Comparison of ENCODE assay signal across 25 cellular contexts in the genomic region with DNA sequence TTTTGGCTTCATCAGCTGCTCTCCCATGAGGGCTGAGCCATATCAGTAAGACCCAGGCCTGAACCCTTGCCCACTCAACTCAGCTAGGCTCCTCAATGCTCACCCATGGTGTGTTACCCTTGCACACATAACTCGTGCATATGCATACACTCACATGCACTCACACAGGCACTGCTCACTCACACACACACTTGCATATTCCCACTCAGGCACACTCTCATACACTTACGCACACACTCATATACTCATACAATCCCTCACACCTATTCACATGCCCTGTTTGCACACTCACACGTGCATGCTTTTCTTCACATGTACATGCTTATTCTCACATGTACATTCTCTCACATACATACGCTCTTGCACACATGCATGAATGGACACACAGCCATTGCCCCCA.
"Had no signal": no experiment of that assay in that cellular context is flagged by ENCODE, and none has a peak within 500 bp of the region (broad histone marks: within the 10 kb centered on the region; RNA-seq: fewer than 3 reads in every experiment).

No MANE protein-coding gene starts in this region.

- H3K4me3 ChIP-seq: esophagus squamous epithelium, heart right ventricle, left ventricle myocardium inferior, lower lobe of right lung, neural progenitor cell, right atrium auricular region, sigmoid colon, suprapubic skin, transverse colon, vagina had no signal

- H3K27ac Mint-ChIP-seq: effector memory CD8-positive, alpha-beta T cell; neural progenitor cell; progenitor cell of endocrine pancreas; stimulated activated memory B cell treated with anti-CD40 and anti-IgM and Interleukin-4, amounts not matched to agents 10 μg/mL and 1 μg/mL and 100 μg/mL, for 72 hours; stimulated activated naive CD8-positive, alpha-beta T cell treated with anti-CD3 and anti-CD28 coated beads, Interleukin-15, Interleukin-2, amounts not matched to agents 100 ng/mL and 50 ng/mL, for 24 hours had no signal

- H3K4me3 Mint-ChIP-seq: effector memory CD8-positive, alpha-beta T cell; naive B cell; neural progenitor cell; stimulated activated memory B cell treated with anti-CD40 and anti-IgM and Interleukin-4, amounts not matched to agents 10 μg/mL and 1 μg/mL and 100 μg/mL, for 72 hours; stimulated activated naive CD8-positive, alpha-beta T cell treated with anti-CD3 and anti-CD28 coated beads, Interleukin-15, Interleukin-2, amounts not matched to agents 100 ng/mL and 50 ng/mL, for 24 hours had no signal

- H3K36me3 ChIP-seq: esophagus squamous epithelium, lower lobe of right lung, neural progenitor cell, sigmoid colon, suprapubic skin, transverse colon, vagina had no signal

- H3K27ac ChIP-seq: esophagus squamous epithelium, heart right ventricle, left ventricle myocardium inferior, lower lobe of right lung, neural progenitor cell, parathyroid adenoma, right atrium auricular region, sigmoid colon, suprapubic skin, transverse colon, vagina had no signal

- H2AFZ ChIP-seq: neural progenitor cell, parathyroid adenoma had no signal

- H3K4me2 ChIP-seq: neural progenitor cell had no signal

- H3K4me1 ChIP-seq: parathyroid adenoma had no signal

- H3K27me3 ChIP-seq: neural progenitor cell, right atrium auricular region, sigmoid colon, vagina had no signal

- H3K79me2 ChIP-seq: parathyroid adenoma had no signal

- H3K36me3 Mint-ChIP-seq: naive B cell; neural progenitor cell; stimulated activated memory B cell treated with anti-CD40 and anti-IgM and Interleukin-4, amounts not matched to agents 10 μg/mL and 1 μg/mL and 100 μg/mL, for 72 hours had no signal

- DNase-seq: cortex of kidney; effector memory CD8-positive, alpha-beta T cell; erythroblast; esophagus squamous epithelium; foreskin melanocyte; glutamatergic neuron; heart right ventricle; hippocampal formation; left cardiac atrium; left ventricle myocardium inferior; lower lobe of right lung; naive B cell; sigmoid colon; stimulated activated CD4-positive, alpha-beta T cell treated with anti-CD3 and anti-CD28 coated beads, Interleukin-2, amount 100 ng/mL, for 24 hours; stimulated activated CD4-positive, alpha-beta T cell treated with anti-CD3 and anti-CD28 coated beads, Interleukin-4, amount 100 ng/mL, for 24 hours; transverse colon had no signal

- H3K9me3 Mint-ChIP-seq: effector memory CD8-positive, alpha-beta T cell; naive B cell; nephron; neural progenitor cell; stimulated activated memory B cell treated with anti-CD40 and anti-IgM and Interleukin-4, amounts not matched to agents 10 μg/mL and 1 μg/mL and 100 μg/mL, for 72 hours; stimulated activated naive CD8-positive, alpha-beta T cell treated with anti-CD3 and anti-CD28 coated beads, Interleukin-15, Interleukin-2, amounts not matched to agents 100 ng/mL and 50 ng/mL, for 24 hours had no signal

- ATAC-seq: effector memory CD8-positive, alpha-beta T cell; heart right ventricle; left cardiac atrium; lower lobe of right lung; stimulated activated memory B cell treated with anti-CD40 and anti-IgM and Interleukin-4, amounts not matched to agents 10 μg/mL and 1 μg/mL and 100 μg/mL, for 72 hours had no signal

- H3K9ac ChIP-seq: neural progenitor cell, parathyroid adenoma had no signal

- H3K9me3 ChIP-seq: esophagus squamous epithelium, heart right ventricle, left ventricle myocardium inferior, lower lobe of right lung, right atrium auricular region, sigmoid colon, suprapubic skin, transverse colon, vagina had no signal
